Comparison of ENCODE assay signal across 27 cellular contexts in the genomic region with DNA sequence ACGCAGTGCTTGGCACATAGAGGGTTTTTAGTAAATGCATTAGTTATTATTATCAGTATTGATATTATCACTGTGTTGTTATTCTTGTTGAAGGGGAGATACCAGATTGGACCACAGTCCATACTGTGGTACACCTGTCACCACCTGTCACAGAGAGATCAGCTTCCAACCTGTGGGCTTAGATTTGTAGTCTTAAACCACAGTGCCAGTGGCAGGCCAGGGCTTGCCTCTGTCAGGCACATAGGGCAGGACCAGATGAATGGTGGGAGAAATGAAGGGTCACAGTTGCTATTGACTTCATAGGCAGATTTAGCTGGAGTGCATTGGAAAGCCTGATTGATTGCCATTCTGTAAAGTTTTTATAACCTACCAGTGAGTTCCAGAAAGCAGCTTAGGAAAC.
"Had no signal": no experiment of that assay in that cellular context is flagged by ENCODE, and none has a peak within 500 bp of the region (broad histone marks: within the 10 kb centered on the region; RNA-seq: fewer than 3 reads in every experiment).

No MANE protein-coding gene starts in this region.

- H3K27me3 Mint-ChIP-seq: activated CD4-positive, alpha-beta T cell treated with anti-CD3 and anti-CD28 coated beads, Interleukin-2, amount 10 ng/mL, durations not matched to agents 24 days and 14 days; activated naive CD4-positive, alpha-beta T cell treated with anti-CD3 and anti-CD28 coated beads, Interleukin-2, amount 50 U/mL, for 24 hours; activated naive CD8-positive, alpha-beta T cell treated with anti-CD3 and anti-CD28 coated beads, Interleukin-2, amount 10 ng/mL, durations not matched to agents 7 days and 5 days had no signal

- H3K9me3 Mint-ChIP-seq: activated CD4-positive, alpha-beta T cell treated with anti-CD3 and anti-CD28 coated beads, Interleukin-2, amount 10 ng/mL, durations not matched to agents 24 days and 14 days; activated naive CD4-positive, alpha-beta T cell treated with anti-CD3 and anti-CD28 coated beads, Interleukin-2, amount 50 U/mL, for 24 hours; activated naive CD8-positive, alpha-beta T cell treated with anti-CD3 and anti-CD28 coated beads, Interleukin-2, amount 10 ng/mL, durations not matched to agents 7 days and 5 days; activated T-cell treated with anti-CD3 and anti-CD28 coated beads, Interleukin-2, amount 50 U/mL, for 72 hours; activated T-helper 2 cell treated with anti-CD3 and anti-CD28 coated beads, Interferon-gamma antibody, Interleukin-2, Interleukin-4, amounts not matched to agents 10 μg/mL and 5 μg/mL and 100 μg/mL, durations not matched to agents 14 hours and 24 hours and 36 hours had no signal

- H3K4me1 Mint-ChIP-seq: activated CD4-positive, alpha-beta T cell treated with anti-CD3 and anti-CD28 coated beads, Interleukin-2, amount 10 ng/mL, durations not matched to agents 24 days and 14 days; activated naive CD4-positive, alpha-beta T cell treated with anti-CD3 and anti-CD28 coated beads, Interleukin-2, amount 50 U/mL, for 24 hours had no signal

- H3K4me3 ChIP-seq: ascending aorta had no signal

- H3K27me3 ChIP-seq: ascending aorta had no signal

- DNase-seq: activated CD4-positive, alpha-beta T cell treated with anti-CD3 and anti-CD28 coated beads, Interleukin-2, amount 10 ng/mL, durations not matched to agents 24 days and 14 days; activated CD4-positive, alpha-beta T cell treated with anti-CD3 and anti-CD28 coated beads, Interleukin-2, amount 50 U/mL, for 4 hours; activated CD8-positive, alpha-beta memory T cell treated with anti-CD3 and anti-CD28 coated beads, Interleukin-2, amount 50 U/mL, for 4 hours; activated gamma-delta T cell; activated naive CD4-positive, alpha-beta T cell treated with Interleukin-2 at 50 U/mL for 16 hours; activated naive CD8-positive, alpha-beta T cell treated with anti-CD3 and anti-CD28 coated beads, Interleukin-2, amount 10 ng/mL, durations not matched to agents 7 days and 5 days; activated T-cell treated with anti-CD3 and anti-CD28 coated beads for 4 hours; activated T-cell treated with anti-CD3 and anti-CD28 coated beads, Interleukin-2, amount 50 U/mL, for 72 hours; amygdala; KG1; NCI-H1092 treated with DMSO at 0.1 percent for 48 hours; NCI-H1436; NCI-H1694; NCI-H1930; NCI-H2081 treated with DMSO at 0.1 percent for 48 hours; NCI-H345; NCI-H524 treated with DMSO at 0.1 percent for 48 hours; OCI-M1; Right ventricle myocardium superior; SW 1271; T-helper 1 cell; T-helper 2 cell; T-helper 9 cell had no signal

- ATAC-seq: activated T-cell treated with anti-CD3 and anti-CD28 coated beads, Interleukin-2, amount 50 U/mL, for 72 hours had no signal

- H3K27ac ChIP-seq: ascending aorta, VCaP had no signal

- H3K9me3 ChIP-seq: ascending aorta had no signal

- H3K4me1 ChIP-seq: ascending aorta had no signal

- H3K27ac Mint-ChIP-seq: activated CD4-positive, alpha-beta T cell treated with anti-CD3 and anti-CD28 coated beads, Interleukin-2, amount 10 ng/mL, durations not matched to agents 24 days and 14 days; activated naive CD4-positive, alpha-beta T cell treated with anti-CD3 and anti-CD28 coated beads, Interleukin-2, amount 50 U/mL, for 24 hours; activated naive CD8-positive, alpha-beta T cell treated with anti-CD3 and anti-CD28 coated beads, Interleukin-2, amount 10 ng/mL, durations not matched to agents 7 days and 5 days; activated T-helper 2 cell treated with anti-CD3 and anti-CD28 coated beads, Interferon-gamma antibody, Interleukin-2, Interleukin-4, amounts not matched to agents 10 μg/mL and 5 μg/mL and 100 μg/mL, durations not matched to agents 14 hours and 24 hours and 36 hours had no signal

- H3K4me3 Mint-ChIP-seq: activated CD4-positive, alpha-beta T cell treated with anti-CD3 and anti-CD28 coated beads, Interleukin-2, amount 10 ng/mL, durations not matched to agents 24 days and 14 days; activated naive CD4-positive, alpha-beta T cell treated with anti-CD3 and anti-CD28 coated beads, Interleukin-2, amount 50 U/mL, for 24 hours; activated naive CD8-positive, alpha-beta T cell treated with anti-CD3 and anti-CD28 coated beads, Interleukin-2, amount 10 ng/mL, durations not matched to agents 7 days and 5 days; activated T-cell treated with anti-CD3 and anti-CD28 coated beads, Interleukin-2, amount 50 U/mL, for 72 hours had no signal
